20 cellular contexts compared by ENCODE assay signal in the genomic region with DNA sequence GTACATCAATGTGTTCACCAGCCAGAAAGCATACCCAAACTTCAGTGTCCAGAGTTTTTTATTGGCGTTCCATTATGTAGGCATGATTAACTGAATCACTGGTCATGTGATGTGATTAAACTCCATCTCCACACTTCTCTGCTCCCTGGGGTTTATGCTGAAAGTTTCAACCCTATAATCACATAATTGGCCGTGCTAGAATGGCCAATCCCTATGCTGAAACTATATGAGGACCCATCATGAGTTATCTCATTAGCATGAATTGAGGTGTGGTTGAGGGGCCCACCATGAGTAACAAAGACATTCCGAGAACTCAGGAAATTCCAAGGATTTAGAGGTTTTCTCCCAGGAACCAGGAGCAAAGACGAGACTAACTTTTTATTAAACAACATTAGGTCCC. TPM values are rescaled to one million over a fixed set of nuclear protein-coding genes. Genes with fewer than 3 reads are reported as not detected.
DNase-seq lines count a peak whose midpoint lies in the region; ATAC-seq lines count a peak whose summit lies in the region.
"Had no signal": no experiment of that assay in that cellular context is flagged by ENCODE, and none has a peak within 500 bp of the region (broad histone marks: within the 10 kb centered on the region; RNA-seq: fewer than 3 reads in every experiment).

No MANE protein-coding gene starts in this region.

- DNase-seq in Caki2 (ENCODE audit: low read depth) (peak; percentile 41), HS-27A (ENCODE audit: low read depth) (peak; percentile 15), astrocyte of the hippocampus (ENCODE audit: low read depth, low spot score) (peak; percentile 68), non-pigmented ciliary epithelial cell (ENCODE audit: low read depth) (peak; percentile 30), DMS79 treated with DMSO at 0.1 percent for 48 hours (lab: John Stamatoyannopoulos, UW) (no peak), NCI-H187 treated with DMSO at 0.1 percent for 48 hours (lab: John Stamatoyannopoulos, UW) (no peak)
- DNase-seq: activated CD4-positive, alpha-beta T cell treated with anti-CD3 and anti-CD28 coated beads, Interleukin-2, amount 10 ng/mL, durations not matched to agents 7 days and 5 days; CD4-positive, alpha-beta memory T cell; DMS53; endodermal cell; glutamatergic neuron; natural killer cell; NCI-H524; posterior cingulate gyrus; stimulated activated naive CD4-positive, alpha-beta T cell; SW 1271 had no signal

- ATAC-seq in GM19395 (IDR thresholded peaks at IDR 0.05; ENCODE audit: unreplicated experiment) (no peak), GM21360 (IDR thresholded peaks at IDR 0.05; ENCODE audit: unreplicated experiment) (no peak)
- ATAC-seq: left lobe of liver, natural killer cell, Right ventricle myocardium inferior had no signal

- in situ Hi-C loops in Caki2 (cut with HindIII; ENCODE audit: low pct_unique_long_range_greater_than_20kb, low sequenced_read_pairs): no loop called here

RNA-seq across cellular contexts. Expression of gene FBXO28, which starts 31.8 kb away (rescaled TPM):
- 19.7 and 23.6 TPM in 2 replicates for total RNA-seq in Caki2 (2014; rRNA removed; shearing (Covaris generic); ENCODE audit: low replicate concordance)

Comparison
In these comparisons a context has a peak if more than half of its experiments do, and no peak if none do; other contexts are left out.
1. DNase-seq: peak in Caki2 (single experiment), HS-27A (single experiment), astrocyte of the hippocampus (single experiment) and non-pigmented ciliary epithelial cell (single experiment); none in DMS79 treated with DMSO at 0.1 percent for 48 hours (single experiment) and NCI-H187 treated with DMSO at 0.1 percent for 48 hours (single experiment).